Comparison of ENCODE assay signal across 8 cellular contexts in the genomic region with DNA sequence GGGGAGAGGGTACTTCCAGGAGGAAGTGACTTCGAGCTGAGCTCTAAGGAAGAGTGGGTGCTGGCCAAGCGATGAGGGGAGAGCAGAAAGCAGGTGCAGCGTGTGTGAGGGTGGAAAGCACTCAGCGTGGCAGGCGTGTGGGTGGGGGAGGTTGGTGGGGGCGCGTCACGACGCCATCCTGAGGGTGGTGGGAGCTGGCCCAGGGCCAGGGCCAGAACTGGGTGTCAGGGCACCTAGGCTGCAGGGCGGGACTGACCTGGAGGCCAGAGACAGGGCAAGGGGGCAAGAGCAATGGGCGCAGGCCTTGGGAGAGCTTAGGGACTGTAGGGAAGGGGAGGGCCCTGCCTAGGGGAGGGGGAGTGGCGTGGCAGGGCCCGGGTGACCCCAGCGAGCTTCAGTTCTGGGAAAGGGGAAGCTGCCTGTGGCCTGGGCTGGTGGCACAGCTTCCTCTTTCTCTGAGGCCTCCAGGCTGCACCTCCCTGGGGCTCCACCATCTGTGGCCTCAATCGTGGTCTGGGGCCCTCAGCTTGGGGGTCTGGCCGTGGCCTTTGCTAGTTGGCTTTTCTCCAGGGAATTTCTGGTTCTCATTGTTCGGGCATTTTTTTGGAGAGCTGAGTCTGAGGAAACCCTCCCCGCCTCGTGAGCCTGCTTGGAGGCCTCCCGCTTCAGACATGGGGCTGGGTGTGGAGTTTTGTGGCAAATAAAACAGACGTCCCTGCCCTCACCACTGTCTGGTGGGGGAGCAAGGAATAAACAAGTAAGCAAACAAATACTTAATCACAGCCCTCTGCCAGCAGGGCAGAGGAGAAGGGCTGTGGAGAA. TPM values are rescaled to one million over a fixed set of nuclear protein-coding genes. Genes with fewer than 3 reads are reported as not detected.
DNase-seq lines count a peak whose midpoint lies in the region; ATAC-seq lines count a peak whose summit lies in the region.

No MANE protein-coding gene starts in this region.

- no peaks in the 10 kb centered on the region for H3K9me3 Mint-ChIP-seq in naive thymus-derived CD8-positive, alpha-beta T cell

- ATAC-seq in GM21515 (IDR thresholded peaks at IDR 0.05; ENCODE audit: unreplicated experiment) = peak; percentile 34
- ATAC-seq in naive thymus-derived CD8-positive, alpha-beta T cell = peak; percentile 32 to 57

- H3K4me3 Mint-ChIP-seq in naive thymus-derived CD8-positive, alpha-beta T cell = peak overlapping the region in 9 of 10 donors; percentile 17 to 75 (median 63)

- H3K27ac ChIP-seq in cingulate gyrus (ENCODE audit: low read depth, low read length) = peak overlapping the region; percentile 75

- H3K27me3 Mint-ChIP-seq in naive thymus-derived CD8-positive, alpha-beta T cell = no peaks in the 10 kb centered on the region

- peaks cover 40 to 86% (median 78%) of the 10 kb centered on the region in 4 donors for H3K4me1 Mint-ChIP-seq in naive thymus-derived CD8-positive, alpha-beta T cell

- POLR2A ChIA-PET in naive thymus-derived CD8-positive, alpha-beta T cell (lab: Charles Lee) = interaction anchor here (0.8 to 1.2 kb wide), 4 partner anchors 9 to 22 kb away, joined by 3 to 7 read pairs (median 4); no protein-coding TSS in a partner anchor

- peaks cover 0 to 5% (median 0%) of the 10 kb centered on the region in 3 donors for H3K36me3 Mint-ChIP-seq in naive thymus-derived CD8-positive, alpha-beta T cell

- DNase-seq in GF-D8 (lab: John Stamatoyannopoulos, UW) = peak; percentile 95
- peak; percentile 39 for DNase-seq in NCI-H69 (lab: John Stamatoyannopoulos, UW)
- peak in 1 of 10 donors; percentile 48 for DNase-seq in naive thymus-derived CD8-positive, alpha-beta T cell
- no peak for DNase-seq in NCI-H1930 (lab: John Stamatoyannopoulos, UW)
- no peak for DNase-seq in NCI-H2171 treated with DMSO at 0.1 percent for 48 hours (lab: John Stamatoyannopoulos, UW)
- no peak for DNase-seq in kidney glomerular epithelial cell (lab: John Stamatoyannopoulos, UW)

- H3K27ac Mint-ChIP-seq in naive thymus-derived CD8-positive, alpha-beta T cell = peak overlapping the region in 9 of 10 donors; percentile 60 to 88 (median 77)

RNA-seq across cellular contexts. Expression of gene RELT, which starts 8.9 kb away (rescaled TPM):
- 10 to 100 TPM; 11.7 to 12.8 TPM for total RNA-seq in naive thymus-derived CD8-positive, alpha-beta T cell
- 1 to 10 TPM; 1.3 to 3.3 (median 2.7) TPM for polyA plus RNA-seq in naive thymus-derived CD8-positive, alpha-beta T cell

Comparison
In these comparisons a context has a peak if more than half of its experiments do, and no peak if none do; other contexts are left out.
1. DNase-seq: peak in GF-D8 (single experiment) and NCI-H69 (single experiment); none in NCI-H1930 (0 of 2), NCI-H2171 treated with DMSO at 0.1 percent for 48 hours (single experiment) and kidney glomerular epithelial cell (single experiment).